14 cellular contexts compared by ENCODE assay signal in genomic region chr5:132471944-132472343, GRCh38. TPM values are rescaled to one million over a fixed set of nuclear protein-coding genes. Genes with fewer than 3 reads are reported as not detected.
DNase-seq lines count a peak whose midpoint lies in the region; ATAC-seq and TF ChIP-seq lines count a peak whose summit lies in the region.
"Had no signal": no experiment of that assay in that cellular context is flagged by ENCODE, and none has a peak within 500 bp of the region (broad histone marks: within the 10 kb centered on the region; RNA-seq: fewer than 3 reads in every experiment).

No MANE protein-coding gene starts in this region.

- H3K4me1 Mint-ChIP-seq in CD14-positive monocyte (peaks cover 68% of the 10 kb centered on the region), natural killer cell (peaks cover 91 to 93% of the 10 kb centered on the region in 2 donors)

- peak overlapping the region in 5 of 7 donors; percentile 14 to 89 (median 40) for H3K27ac Mint-ChIP-seq in CD14-positive monocyte
- peak overlapping the region; percentile 97 to 100 for H3K27ac Mint-ChIP-seq in natural killer cell

- H3K27me3 Mint-ChIP-seq in CD14-positive monocyte (ENCODE audit: low read depth in 3 of 3): peaks cover 0 to 10% (median 7%) of the 10 kb centered on the region in 3 donors
- H3K27me3 Mint-ChIP-seq in natural killer cell (ENCODE audit: low read depth in 2 of 2): no peaks in the 10 kb centered on the region

- H3K4me3 Mint-ChIP-seq in CD14-positive monocyte: no peak overlapping the region
- H3K4me3 Mint-ChIP-seq in natural killer cell: peak overlapping the region; percentile 71

- TF ChIP-seq CTCF in CD14-positive monocyte (IDR thresholded peaks at IDR 0.05) (no peak), natural killer cell (IDR thresholded peaks at IDR 0.05) (no peak)

- H3K36me3 Mint-ChIP-seq in CD14-positive monocyte (peaks cover 35 to 52% of the 10 kb centered on the region in 2 donors), natural killer cell (no peaks in the 10 kb centered on the region)
- H3K36me3 Mint-ChIP-seq: activated naive CD4-positive, alpha-beta T cell treated with anti-CD3 and anti-CD28 coated beads, Interleukin-2, amount 50 U/mL, for 72 hours had no signal

- intact Hi-C loops in CD14-positive monocyte (cut with micrococcal nuclease): no loop called here
- intact Hi-C loops in natural killer cell (cut with micrococcal nuclease): loop anchor here (2.0 kb wide), 2 partner anchors 15 to 17 kb away; no protein-coding TSS in a partner anchor

- H3K9me3 Mint-ChIP-seq in CD14-positive monocyte: peaks cover 5 to 14% (median 10%) of the 10 kb centered on the region in 7 donors
- no peaks in the 10 kb centered on the region for H3K9me3 Mint-ChIP-seq in natural killer cell
- H3K9me3 Mint-ChIP-seq: activated naive CD4-positive, alpha-beta T cell treated with anti-CD3 and anti-CD28 coated beads, Interleukin-2, amount 50 U/mL, for 72 hours had no signal

- no peak for ATAC-seq in natural killer cell
- no peak for ATAC-seq in HG03139 (IDR thresholded peaks at IDR 0.05; ENCODE audit: unreplicated experiment)
- no peak for ATAC-seq in GM21390 (IDR thresholded peaks at IDR 0.05; ENCODE audit: unreplicated experiment)
- ATAC-seq in GM19467 (IDR thresholded peaks at IDR 0.05; ENCODE audit: unreplicated experiment): no peak
- ATAC-seq: foreskin keratinocyte had no signal

- DNase-seq in CD14-positive monocyte (ENCODE audit: low spot score): no peak
- peak; percentile 83 for DNase-seq in HK-2 (ENCODE audit: unreplicated experiment)
- peak; percentile 0 for DNase-seq in activated effector memory CD4-positive, alpha-beta T cell treated with Interleukin-2 at 50 U/mL for 16 hours
- DNase-seq in natural killer cell: peak; percentile 46
- no peak for DNase-seq in DMS 273 treated with DMSO at 0.1 percent for 48 hours (lab: John Stamatoyannopoulos, UW)
- DNase-seq: dermis blood vessel endothelial cell; foreskin keratinocyte; GOT3; NCI-H1694; stimulated activated CD4-positive, alpha-beta T cell treated with anti-CD3 and anti-CD28 coated beads, Interleukin-15, amount 100 ng/mL, for 24 hours had no signal

RNA-seq across cellular contexts. Expression of gene IRF1, which starts 18.6 kb away (rescaled TPM):
- polyA plus RNA-seq in CD14-positive monocyte: 100 to 1,000 TPM; 125 to 129 TPM
- 1,000 to 10,000 TPM; 1,190 to 1,513 (median 1,282) TPM for total RNA-seq in natural killer cell

Comparison
In these comparisons a context has a peak if more than half of its experiments do, and no peak if none do; other contexts are left out.
1. DNase-seq: peak in HK-2 (single experiment), activated effector memory CD4-positive, alpha-beta T cell treated with Interleukin-2 at 50 U/mL for 16 hours (single experiment) and natural killer cell (single experiment); none in CD14-positive monocyte (single experiment) and DMS 273 treated with DMSO at 0.1 percent for 48 hours (single experiment).